In genomic region chr7:70872188-70872587, GRCh38 we compare ENCODE assay signal across 1 cellular context.
A peak's percentile ranks its signal among the peaks of the same experiment; 100 is the strongest.
TF ChIP-seq lines count a peak whose summit lies in the region.

No MANE protein-coding gene starts in this region.

TF ChIP-seq in K562, 482 proteins besides CTCF, POLR2A, EP300 and RAD21 (continued from another document):
- TF ChIP-seq ZNF280B (CRISPR knock-in tag; IDR thresholded peaks at IDR 0.05) (no peak), PCBP1 (IDR thresholded peaks at IDR 0.05; ENCODE audit: low read depth, low read length, poor library complexity, severe bottlenecking) (peak; percentile 44), ZNF444 (CRISPR knock-in tag; IDR thresholded peaks at IDR 0.05) (no peak), NFYB (IDR thresholded peaks at IDR 0.05; ENCODE audit: extremely low read depth, insufficient read length) (no peak)
TF ChIP-seq in K562: peak in this region for 3.
